Comparison of ENCODE assay signal across 14 cellular contexts in the genomic region with DNA sequence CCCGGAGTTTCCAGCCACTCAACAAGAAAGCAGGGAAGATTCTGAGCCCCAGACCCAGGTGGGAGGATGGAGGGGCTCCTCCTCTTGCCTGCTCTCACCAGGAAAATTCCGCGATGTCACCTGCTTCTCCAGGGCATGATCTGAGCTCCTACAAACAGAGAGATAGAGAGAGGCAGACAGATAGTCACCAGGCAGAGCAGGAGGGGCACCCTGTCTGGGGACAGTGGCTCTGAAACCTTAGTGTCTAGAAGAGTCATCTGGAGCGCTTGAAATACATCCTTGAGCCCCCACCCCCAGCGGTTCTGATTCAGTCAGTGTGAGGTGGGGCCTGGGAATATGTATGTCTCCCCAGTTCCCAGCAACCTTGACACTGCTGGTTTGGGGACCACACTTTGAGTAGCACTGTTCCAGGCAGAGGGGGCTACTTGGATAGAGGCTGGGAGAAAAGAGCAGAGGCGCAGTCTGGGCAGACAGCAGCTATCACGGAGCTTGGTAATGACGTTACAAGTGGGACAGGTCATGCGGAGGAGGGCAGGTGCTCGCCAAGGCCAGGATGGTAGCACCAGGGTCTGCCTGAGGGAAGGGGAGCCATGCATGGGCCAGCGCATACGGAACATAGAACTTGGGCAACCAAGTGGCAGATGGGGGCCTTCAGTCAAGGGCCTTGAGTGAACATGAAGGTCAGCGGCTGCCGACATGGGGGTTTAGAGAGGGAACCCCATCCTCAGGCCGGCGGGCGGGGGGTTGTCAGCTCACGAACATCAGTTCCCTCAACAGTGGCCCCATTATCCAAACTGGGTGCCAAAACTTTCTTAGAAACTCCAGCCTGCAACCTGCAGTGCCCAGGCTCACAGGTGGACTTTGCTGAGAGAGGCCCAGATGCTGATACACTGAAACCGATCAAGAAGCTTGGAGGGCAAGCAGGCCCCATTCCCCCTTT.
"Had no signal": no experiment of that assay in that cellular context is flagged by ENCODE, and none has a peak within 500 bp of the region (broad histone marks: within the 10 kb centered on the region; RNA-seq: fewer than 3 reads in every experiment).

No MANE protein-coding gene starts in this region.

- H3K4me1 ChIP-seq: right lobe of liver had no signal

- H3K9me3 ChIP-seq: neutrophil, right lobe of liver had no signal

- H3K27me3 ChIP-seq: right lobe of liver had no signal

- H3K27ac ChIP-seq: neutrophil, right lobe of liver had no signal

- H3K4me3 ChIP-seq: right lobe of liver had no signal

- FAIRE-seq: astrocyte had no signal

- DNase-seq: activated B cell treated with CpG ODN at 0.5 μM for 24 hours; activated CD4-positive, alpha-beta T cell treated with anti-CD3 and anti-CD28 coated beads, Interleukin-2, amount 10 ng/mL, durations not matched to agents 24 days and 14 days; activated T-cell treated with anti-CD3 and anti-CD28 coated beads, Interleukin-2, amount 50 U/mL, for 72 hours; caudate nucleus; cortex of kidney; effector memory CD8-positive, alpha-beta T cell; erythroblast; SIG-M5; stimulated activated CD4-positive, alpha-beta T cell treated with anti-CD3 and anti-CD28 coated beads, Interleukin-2, amount 100 ng/mL, for 48 hours; stimulated activated naive CD8-positive, alpha-beta T cell treated with anti-CD3 and anti-CD28 coated beads, Interleukin-15, Interleukin-2, amounts not matched to agents 100 U/mL and 50 U/mL, for 24 hours; T-helper 17 cell had no signal

- H3K36me3 ChIP-seq: neutrophil, right lobe of liver had no signal
